8 cellular contexts compared by ENCODE assay signal in the genomic region with DNA sequence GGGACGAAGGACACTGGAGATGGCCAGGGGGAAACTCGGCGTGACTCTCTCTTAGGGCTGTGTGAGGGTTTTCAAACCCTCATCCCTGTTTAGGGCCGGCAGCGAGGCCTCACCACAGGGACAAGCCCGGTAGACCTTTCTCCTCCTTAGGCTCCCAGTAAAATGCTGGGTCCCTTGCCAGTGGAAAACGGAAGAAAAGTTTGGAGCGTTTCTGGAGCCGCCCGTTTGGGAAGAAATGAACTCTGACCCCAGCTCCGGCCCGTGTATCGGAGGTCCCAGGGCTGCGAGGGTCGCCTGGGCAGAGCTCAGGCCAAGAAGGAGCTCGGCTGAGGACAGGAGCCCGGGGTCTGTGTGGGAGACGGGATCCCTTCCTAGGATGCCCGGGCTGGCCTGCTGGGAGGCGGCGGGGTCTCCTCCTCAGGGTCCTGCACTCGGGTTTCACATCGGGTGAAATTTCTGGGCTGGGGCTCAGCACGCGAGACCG. TPM values are rescaled to one million over a fixed set of nuclear protein-coding genes. Genes with fewer than 3 reads are reported as not detected.
DNase-seq lines count a peak whose midpoint lies in the region; ATAC-seq, FAIRE-seq and TF ChIP-seq lines count a peak whose summit lies in the region.

No MANE protein-coding gene starts in this region.

- H3K4me2 ChIP-seq in BLaER1 treated with 17β-estradiol and CSF1 and Interleukin-3, amounts not matched to agents 10 nM and 100 nM: peak overlapping the region; percentile 83 to 100 (median 98)
- H3K4me2 ChIP-seq in hepatocyte: peak overlapping the region; percentile 94

- no peaks in the 10 kb centered on the region for H3K36me3 ChIP-seq in BLaER1 treated with 17β-estradiol and CSF1 and Interleukin-3, amounts not matched to agents 10 nM and 100 nM
- H3K36me3 ChIP-seq in hepatocyte (replicated peaks; ENCODE audit: insufficient read depth, low read depth): no peaks in the 10 kb centered on the region
- no peaks in the 10 kb centered on the region for H3K36me3 ChIP-seq in small intestine (ENCODE audit: control insufficient read depth in 2 of 2, insufficient read depth in 2 of 2, low read length in 2 of 2)

- TF ChIP-seq CTCF in hepatocyte (IDR thresholded peaks at IDR 0.05; ENCODE audit: poor library complexity): no peak

- peak overlapping the region; percentile 59 to 78 (median 67) for H3K4me3 ChIP-seq in BLaER1 treated with 17β-estradiol and CSF1 and Interleukin-3, amounts not matched to agents 10 nM and 100 nM
- H3K4me3 ChIP-seq in hepatocyte (peak overlapping the region; percentile 82), small intestine (ENCODE audit: low read depth in 1 of 2, low read length in 2 of 2) (peak overlapping the region; percentile 70 to 94)

- H3K4me3 Mint-ChIP-seq in activated T-helper 1 cell treated with anti-CD3 and anti-CD28 coated beads, Interleukin-12 subunit alpha, Interleukin-12 subunit beta, Interleukin-2, Interleukin-4 antibody, amounts not matched to agents 30 ng/mL and 10 ng/mL and 1 ng/mL, durations not matched to agents 14 hours and 24 hours and 36 hours: peak overlapping the region; percentile 81

- H4K20me1 ChIP-seq in BLaER1 treated with 17β-estradiol and CSF1 and Interleukin-3, amounts not matched to agents 10 nM and 100 nM: peaks cover 0 to 13% (median 3%) of the 10 kb centered on the region in 11 experiments; a peak in 5 of 22 replicates
- no peaks in the 10 kb centered on the region for H4K20me1 ChIP-seq in hepatocyte (ENCODE audit: insufficient read depth, poor library complexity, severe bottlenecking)

- peak overlapping the region; percentile 57 for H2AFZ ChIP-seq in hepatocyte

- peak overlapping the region; percentile 51 to 84 (median 80) for H3K9ac ChIP-seq in BLaER1 treated with 17β-estradiol and CSF1 and Interleukin-3, amounts not matched to agents 10 nM and 100 nM

- peaks cover 0 to 20% (median 0%) of the 10 kb centered on the region in 11 experiments; a peak in 7 of 22 replicates for H3K9me3 ChIP-seq in BLaER1 treated with 17β-estradiol and CSF1 and Interleukin-3, amounts not matched to agents 10 nM and 100 nM (replicated peaks in 1 of 11)
- no peaks in the 10 kb centered on the region for H3K9me3 ChIP-seq in hepatocyte (ENCODE audit: low read depth)
- H3K9me3 ChIP-seq in small intestine (ENCODE audit: control insufficient read depth, low read depth): no peaks in the 10 kb centered on the region

- peaks cover 0 to 83% (median 75%) of the 10 kb centered on the region in 11 experiments; a peak in 21 of 22 replicates for H3K27me3 ChIP-seq in BLaER1 treated with 17β-estradiol and CSF1 and Interleukin-3, amounts not matched to agents 10 nM and 100 nM
- no peaks in the 10 kb centered on the region for H3K27me3 ChIP-seq in hepatocyte
- H3K27me3 ChIP-seq in small intestine (ENCODE audit: control insufficient read depth in 2 of 2, insufficient read depth in 2 of 2, low read length in 2 of 2): no peaks in the 10 kb centered on the region

- H3K27me3 Mint-ChIP-seq in activated T-helper 1 cell treated with anti-CD3 and anti-CD28 coated beads, Interleukin-12 subunit alpha, Interleukin-12 subunit beta, Interleukin-2, Interleukin-4 antibody, amounts not matched to agents 30 ng/mL and 10 ng/mL and 1 ng/mL, durations not matched to agents 14 hours and 24 hours and 36 hours (ENCODE audit: insufficient read depth): peaks cover 15% of the 10 kb centered on the region

- no peak for FAIRE-seq in small intestine (lab: Jason Lieb, UNC)

- H3K4me1 Mint-ChIP-seq in activated T-helper 1 cell treated with anti-CD3 and anti-CD28 coated beads, Interleukin-12 subunit alpha, Interleukin-12 subunit beta, Interleukin-2, Interleukin-4 antibody, amounts not matched to agents 30 ng/mL and 10 ng/mL and 1 ng/mL, durations not matched to agents 14 hours and 24 hours and 36 hours (ENCODE audit: low read depth): peaks cover 37% of the 10 kb centered on the region

- DNase-seq in activated T-helper 1 cell treated with anti-CD3 and anti-CD28 coated beads, Interleukin-12 subunit alpha, Interleukin-12 subunit beta, Interleukin-2, Interleukin-4 antibody, amounts not matched to agents 30 ng/mL and 10 ng/mL and 1 ng/mL, durations not matched to agents 14 hours and 24 hours and 36 hours (ENCODE audit: low spot score): no peak
- no peak for DNase-seq in hepatocyte (ENCODE audit: low spot score)
- peak; percentile 42 for DNase-seq in small intestine
- DNase-seq in NCI-H146 treated with DMSO at 0.1 percent for 48 hours (lab: John Stamatoyannopoulos, UW; ENCODE audit: unreplicated experiment): no peak

- ATAC-seq in HG03060 (IDR thresholded peaks at IDR 0.05; ENCODE audit: low read depth, unreplicated experiment): peak; percentile 5
- ATAC-seq in GM19452 (IDR thresholded peaks at IDR 0.05; ENCODE audit: unreplicated experiment): no peak
- no peak for ATAC-seq in GM19455 (IDR thresholded peaks at IDR 0.05; ENCODE audit: unreplicated experiment)

- H3K27ac Mint-ChIP-seq in activated T-helper 1 cell treated with anti-CD3 and anti-CD28 coated beads, Interleukin-12 subunit alpha, Interleukin-12 subunit beta, Interleukin-2, Interleukin-4 antibody, amounts not matched to agents 30 ng/mL and 10 ng/mL and 1 ng/mL, durations not matched to agents 14 hours and 24 hours and 36 hours: peak overlapping the region; percentile 82

- intact Hi-C loops in activated T-helper 1 cell treated with anti-CD3 and anti-CD28 coated beads, Interleukin-12 subunit alpha, Interleukin-12 subunit beta, Interleukin-2, Interleukin-4 antibody, amounts not matched to agents 30 ng/mL and 10 ng/mL and 1 ng/mL, durations not matched to agents 14 hours and 24 hours and 36 hours (cut with micrococcal nuclease): loop anchor here (1.0 to 2.0 kb wide), 3 partner anchors 8 to 57 kb away; no protein-coding TSS in a partner anchor

- peak overlapping the region; percentile 26 to 69 (median 55); a peak in 19 of 22 replicates for H3K27ac ChIP-seq in BLaER1 treated with 17β-estradiol and CSF1 and Interleukin-3, amounts not matched to agents 10 nM and 100 nM
- peak overlapping the region; percentile 86 for H3K27ac ChIP-seq in hepatocyte
- peak overlapping the region; percentile 86 to 89 for H3K27ac ChIP-seq in small intestine (ENCODE audit: low read depth in 1 of 2, low read length in 1 of 2)

- H3K4me1 ChIP-seq in BLaER1 treated with 17β-estradiol and CSF1 and Interleukin-3, amounts not matched to agents 10 nM and 100 nM: peaks cover 19 to 41% (median 35%) of the 10 kb centered on the region in 10 experiments
- no peaks in the 10 kb centered on the region for H3K4me1 ChIP-seq in hepatocyte (ENCODE audit: insufficient read depth)
- no peaks in the 10 kb centered on the region for H3K4me1 ChIP-seq in small intestine (ENCODE audit: control insufficient read depth in 2 of 2, insufficient read depth in 1 of 2, low read depth in 1 of 2, low read length in 1 of 2)

- no peaks in the 10 kb centered on the region for H3K36me3 Mint-ChIP-seq in activated T-helper 1 cell treated with anti-CD3 and anti-CD28 coated beads, Interleukin-12 subunit alpha, Interleukin-12 subunit beta, Interleukin-2, Interleukin-4 antibody, amounts not matched to agents 30 ng/mL and 10 ng/mL and 1 ng/mL, durations not matched to agents 14 hours and 24 hours and 36 hours (ENCODE audit: low read depth)

- under 1% methylated on average over 26 of the region's 26 CpGs for WGBS in hepatocyte (ENCODE audit: low lambda C conversion rate, missing lambda C conversion rate)
- WGBS in small intestine, 3 donors: 0 to 1% (median 0%) methylated on average over 20 to 26 of the region's 26 CpGs

- no peaks in the 10 kb centered on the region for H3K79me2 ChIP-seq in hepatocyte

- peaks cover 3% of the 10 kb centered on the region for H3K9me3 Mint-ChIP-seq in activated T-helper 1 cell treated with anti-CD3 and anti-CD28 coated beads, Interleukin-12 subunit alpha, Interleukin-12 subunit beta, Interleukin-2, Interleukin-4 antibody, amounts not matched to agents 30 ng/mL and 10 ng/mL and 1 ng/mL, durations not matched to agents 14 hours and 24 hours and 36 hours

- H3K9me2 ChIP-seq in hepatocyte (replicated peaks; ENCODE audit: insufficient read depth): no peaks in the 10 kb centered on the region

RNA-seq across cellular contexts. Expression of a gene that starts 23.2 kb away (rescaled TPM):
- 9.6 and 12.4 TPM in 2 replicates for total RNA-seq in activated T-helper 1 cell treated with anti-CD3 and anti-CD28 coated beads, Interleukin-12 subunit alpha, Interleukin-12 subunit beta, Interleukin-2, Interleukin-4 antibody, amounts not matched to agents 30 ng/mL and 10 ng/mL and 1 ng/mL, durations not matched to agents 14 hours and 24 hours and 36 hours
- total RNA-seq in hepatocyte: 3.4 and 3.8 TPM in 2 replicates
- 4.0 and 6.0 TPM in 2 replicates for polyA plus RNA-seq in hepatocyte
- 10 to 100 TPM; 10.8 to 12.3 (median 11.4) TPM for polyA plus RNA-seq in small intestine

RNA-seq across cellular contexts. Expression of a gene that starts 29.9 kb away (rescaled TPM):
- total RNA-seq in activated T-helper 1 cell treated with anti-CD3 and anti-CD28 coated beads, Interleukin-12 subunit alpha, Interleukin-12 subunit beta, Interleukin-2, Interleukin-4 antibody, amounts not matched to agents 30 ng/mL and 10 ng/mL and 1 ng/mL, durations not matched to agents 14 hours and 24 hours and 36 hours: not detected in 2 replicates
- not detected in 2 replicates for total RNA-seq in hepatocyte
- polyA plus RNA-seq in hepatocyte: 0.61 TPM in 1 of 2 replicates, not detected in the other
- polyA plus RNA-seq in small intestine: not detected

RNA-seq across cellular contexts. Expression of a gene that starts 45.7 kb away (rescaled TPM):
- 0.15 and 0.39 TPM in 2 replicates for total RNA-seq in activated T-helper 1 cell treated with anti-CD3 and anti-CD28 coated beads, Interleukin-12 subunit alpha, Interleukin-12 subunit beta, Interleukin-2, Interleukin-4 antibody, amounts not matched to agents 30 ng/mL and 10 ng/mL and 1 ng/mL, durations not matched to agents 14 hours and 24 hours and 36 hours
- 10.0 and 12.3 TPM in 2 replicates for total RNA-seq in hepatocyte
- polyA plus RNA-seq in hepatocyte: 12.6 and 13.2 TPM in 2 replicates
- polyA plus RNA-seq in small intestine: 10 to 100 TPM; 15.4 to 17.7 (median 16.9) TPM

RNA-seq across cellular contexts. Expression of a gene that starts 59.0 kb away (rescaled TPM):
- total RNA-seq in activated T-helper 1 cell treated with anti-CD3 and anti-CD28 coated beads, Interleukin-12 subunit alpha, Interleukin-12 subunit beta, Interleukin-2, Interleukin-4 antibody, amounts not matched to agents 30 ng/mL and 10 ng/mL and 1 ng/mL, durations not matched to agents 14 hours and 24 hours and 36 hours: 0.07 TPM in 1 of 2 replicates, not detected in the other
- not detected in 2 replicates for total RNA-seq in hepatocyte
- polyA plus RNA-seq in hepatocyte (not detected in 2 replicates), small intestine (under 1 TPM in 1 of 3 donors, not detected in 2; 0.03 TPM)
